ENCODE assay signal across 1 cellular context in the genomic region with DNA sequence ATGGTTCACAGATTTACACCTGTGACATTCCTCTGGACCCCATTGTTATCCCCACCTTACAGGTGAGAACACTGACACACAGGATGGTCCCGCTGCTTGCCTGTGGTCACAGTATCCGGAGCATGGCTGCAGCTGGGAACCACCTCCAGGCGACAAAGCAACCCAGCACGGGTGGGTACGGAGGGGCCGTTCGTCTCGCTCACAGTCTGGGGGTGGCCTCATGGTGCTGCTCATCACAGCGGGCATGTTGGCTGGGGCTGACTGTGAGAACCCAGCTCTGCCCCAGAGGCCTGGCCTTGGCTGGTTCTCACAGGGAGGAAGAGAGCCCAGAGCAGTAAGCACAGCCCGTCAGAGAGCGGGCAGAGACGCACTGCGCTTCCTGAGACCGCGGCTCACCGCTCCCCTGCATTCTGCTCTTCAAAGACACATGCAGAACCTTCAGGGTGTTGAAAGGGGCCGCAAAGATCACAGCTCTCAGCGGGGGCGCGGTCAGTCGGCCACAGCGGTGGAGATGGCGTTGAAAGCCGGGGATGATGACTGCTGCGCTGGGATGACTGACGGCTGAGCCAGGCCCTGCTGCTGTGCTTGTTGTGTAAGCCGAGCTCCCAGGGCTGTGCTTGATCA.
TF ChIP-seq lines count a peak whose summit lies in the region.

No MANE protein-coding gene starts in this region.

TF ChIP-seq in HepG2, 621 proteins besides CTCF, POLR2A, EP300 and RAD21:
- TF ChIP-seq, protein P1, sequence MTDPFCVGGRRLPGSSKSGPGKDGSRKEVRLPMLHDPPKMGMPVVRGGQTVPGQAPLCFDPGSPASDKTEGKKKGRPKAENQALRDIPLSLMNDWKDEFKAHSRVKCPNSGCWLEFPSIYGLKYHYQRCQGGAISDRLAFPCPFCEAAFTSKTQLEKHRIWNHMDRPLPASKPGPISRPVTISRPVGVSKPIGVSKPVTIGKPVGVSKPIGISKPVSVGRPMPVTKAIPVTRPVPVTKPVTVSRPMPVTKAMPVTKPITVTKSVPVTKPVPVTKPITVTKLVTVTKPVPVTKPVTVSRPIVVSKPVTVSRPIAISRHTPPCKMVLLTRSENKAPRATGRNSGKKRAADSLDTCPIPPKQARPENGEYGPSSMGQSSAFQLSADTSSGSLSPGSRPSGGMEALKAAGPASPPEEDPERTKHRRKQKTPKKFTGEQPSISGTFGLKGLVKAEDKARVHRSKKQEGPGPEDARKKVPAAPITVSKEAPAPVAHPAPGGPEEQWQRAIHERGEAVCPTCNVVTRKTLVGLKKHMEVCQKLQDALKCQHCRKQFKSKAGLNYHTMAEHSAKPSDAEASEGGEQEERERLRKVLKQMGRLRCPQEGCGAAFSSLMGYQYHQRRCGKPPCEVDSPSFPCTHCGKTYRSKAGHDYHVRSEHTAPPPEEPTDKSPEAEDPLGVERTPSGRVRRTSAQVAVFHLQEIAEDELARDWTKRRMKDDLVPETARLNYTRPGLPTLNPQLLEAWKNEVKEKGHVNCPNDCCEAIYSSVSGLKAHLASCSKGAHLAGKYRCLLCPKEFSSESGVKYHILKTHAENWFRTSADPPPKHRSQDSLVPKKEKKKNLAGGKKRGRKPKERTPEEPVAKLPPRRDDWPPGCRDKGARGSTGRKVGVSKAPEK (CRISPR knock-in tag; IDR thresholded peaks at IDR 0.05; ENCODE audit: borderline replicate concordance): no peak
- TF ChIP-seq ETV6 (CRISPR knock-in tag; conservative IDR thresholded peaks at IDR 0.05) (no peak), ZNF367 (CRISPR knock-in tag; IDR thresholded peaks at IDR 0.05; ENCODE audit: borderline replicate concordance) (no peak), ZNF749 (CRISPR knock-in tag; IDR thresholded peaks at IDR 0.05; ENCODE audit: borderline replicate concordance) (no peak)
- TF ChIP-seq, protein P2, sequence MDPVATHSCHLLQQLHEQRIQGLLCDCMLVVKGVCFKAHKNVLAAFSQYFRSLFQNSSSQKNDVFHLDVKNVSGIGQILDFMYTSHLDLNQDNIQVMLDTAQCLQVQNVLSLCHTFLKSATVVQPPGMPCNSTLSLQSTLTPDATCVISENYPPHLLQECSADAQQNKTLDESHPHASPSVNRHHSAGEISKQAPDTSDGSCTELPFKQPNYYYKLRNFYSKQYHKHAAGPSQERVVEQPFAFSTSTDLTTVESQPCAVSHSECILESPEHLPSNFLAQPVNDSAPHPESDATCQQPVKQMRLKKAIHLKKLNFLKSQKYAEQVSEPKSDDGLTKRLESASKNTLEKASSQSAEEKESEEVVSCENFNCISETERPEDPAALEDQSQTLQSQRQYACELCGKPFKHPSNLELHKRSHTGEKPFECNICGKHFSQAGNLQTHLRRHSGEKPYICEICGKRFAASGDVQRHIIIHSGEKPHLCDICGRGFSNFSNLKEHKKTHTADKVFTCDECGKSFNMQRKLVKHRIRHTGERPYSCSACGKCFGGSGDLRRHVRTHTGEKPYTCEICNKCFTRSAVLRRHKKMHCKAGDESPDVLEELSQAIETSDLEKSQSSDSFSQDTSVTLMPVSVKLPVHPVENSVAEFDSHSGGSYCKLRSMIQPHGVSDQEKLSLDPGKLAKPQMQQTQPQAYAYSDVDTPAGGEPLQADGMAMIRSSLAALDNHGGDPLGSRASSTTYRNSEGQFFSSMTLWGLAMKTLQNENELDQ (CRISPR knock-in tag; IDR thresholded peaks at IDR 0.05; ENCODE audit: borderline replicate concordance): no peak
TF ChIP-seq in HepG2: peak in this region for 0.
